8 cellular contexts compared by ENCODE assay signal in genomic region chr10:104231784-104232612, GRCh38. TPM values are rescaled to one million over a fixed set of nuclear protein-coding genes. Genes with fewer than 3 reads are reported as not detected.
DNase-seq lines count a peak whose midpoint lies in the region; ATAC-seq and TF ChIP-seq lines count a peak whose summit lies in the region.

TSS of gene CFAP43 (minus strand) at chr10:104232364. CDS start at chr10:104232246, 118 bp downstream.

- intact Hi-C loops in left cardiac atrium (cut with DNase I) = no loop called here
- intact Hi-C loops in transverse colon (cut with DNase I; ENCODE audit: low total_unique reads) = no loop called here

- peaks cover 2% of the 10 kb centered on the region for H3K36me3 Mint-ChIP-seq in T-helper 17 cell (ENCODE audit: low read depth)

- ATAC-seq in HG02840 (IDR thresholded peaks at IDR 0.05; ENCODE audit: low FRiP score, unreplicated experiment) (peak; percentile 100), T-helper 17 cell (peak; percentile 99), left cardiac atrium (peak; percentile 100)

- no peaks in the 10 kb centered on the region for H3K36me3 ChIP-seq in transverse colon

- TF ChIP-seq POLR2A in transverse colon (IDR thresholded peaks at IDR 0.05) = peak; percentile 66

- peaks cover 3 to 14% (median 8%) of the 10 kb centered on the region in 4 donors for H3K4me1 ChIP-seq in transverse colon

- DNase-seq in GM12865 (ENCODE audit: low read depth) (peak; percentile 97), NCI-H1436 treated with DMSO at 0.1 percent for 48 hours (lab: John Stamatoyannopoulos, UW) (peak; percentile 71), T-helper 17 cell (peak; percentile 98 to 100 (median 98)), left cardiac atrium (peak; percentile 98), pons (ENCODE audit: low spot score) (peak; percentile 93), transverse colon (peak; percentile 99)

- H3K4me3 ChIP-seq in GM12865 (ENCODE audit: low read depth, low read length) (peak within 1 kb of the TSS; percentile 81), transverse colon (peak within 1 kb of the TSS; percentile 47 to 88 (median 84))

- peaks cover 17% of the 10 kb centered on the region for H3K27me3 Mint-ChIP-seq in T-helper 17 cell

- H3K27me3 ChIP-seq in transverse colon = peaks cover 3% of the 10 kb centered on the region

- no peaks in the 10 kb centered on the region for H3K9me3 ChIP-seq in T-helper 17 cell (ENCODE audit: control insufficient read depth, low read length, poor library complexity, severe bottlenecking)
- H3K9me3 ChIP-seq in transverse colon = no peaks in the 10 kb centered on the region

- in situ Hi-C loops in transverse colon (cut with MboI; ENCODE audit: low pct_ligation_motif_present in 1 of 4, low pct_unique_long_range_greater_than_20kb in 1 of 4, low sequenced_read_pairs in 3 of 4) = no loop called here

- peak within 1 kb of the TSS; percentile 93 for H3K27ac Mint-ChIP-seq in T-helper 17 cell

- H3K4me3 Mint-ChIP-seq in T-helper 17 cell = peak within 1 kb of the TSS; percentile 91

- TF ChIP-seq EP300 in transverse colon (IDR thresholded peaks at IDR 0.05; ENCODE audit: low read depth) = no peak

- H3K4me1 Mint-ChIP-seq in T-helper 17 cell = peaks cover 14% of the 10 kb centered on the region

- WGBS in transverse colon (ENCODE audit: low coverage in 1 of 2), 2 donors = 0 to 4% methylated on average over 11 to 45 of the region's 60 CpGs

- H3K27ac ChIP-seq in angular gyrus (ENCODE audit: low read depth, low read length) = peak within 1 kb of the TSS; percentile 8
- peak within 1 kb of the TSS in 3 of 4 donors; percentile 67 to 80 (median 72) for H3K27ac ChIP-seq in transverse colon

- TF ChIP-seq CTCF in GM12865 (IDR thresholded peaks at IDR 0.05; ENCODE audit: insufficient read depth, low read depth, low read length, missing control alignments) (no peak), transverse colon (IDR thresholded peaks at IDR 0.05) (peak in 1 of 5 experiments; percentile 24)

RNA-seq across cellular contexts. Expression of gene CFAP43, which starts in this region (rescaled TPM):
- total RNA-seq in T-helper 17 cell (not detected), left cardiac atrium (under 1 TPM in 1 of 2 donors, not detected in 1; 0.29 TPM), transverse colon (under 1 TPM in 3 of 4 donors, not detected in 1; 0.16 to 1.00 (median 0.68) TPM)

Comparison
In these comparisons a context has a peak if more than half of its experiments do, and no peak if none do; other contexts are left out.
1. Peak in every context shown above with its lines: DNase-seq, ATAC-seq, H3K4me3 ChIP-seq and H3K27ac ChIP-seq.
2. Peak in DNase-seq and ATAC-seq in T-helper 17 cell; RNA of the gene not detected or under 1 TPM.
3. Peak in DNase-seq and ATAC-seq in left cardiac atrium; RNA of the gene not detected or under 1 TPM.
4. Peak in DNase-seq, H3K4me3 ChIP-seq and H3K27ac ChIP-seq in transverse colon; RNA of the gene not detected or under 1 TPM.